ENCODE assay signal across 8 cellular contexts in genomic region chr1:17439250-17440073, GRCh38.
A peak's percentile ranks its signal among the peaks of the same experiment; 100 is the strongest.
DNase-seq lines count a peak whose midpoint lies in the region; ATAC-seq and TF ChIP-seq lines count a peak whose summit lies in the region.

Gene RCC2, minus strand, starts transcription at chr1:17439677. Its CDS starts 1,163 bp downstream, at chr1:17438514.

- H3K4me3 ChIP-seq in HFF-Myc (replicated peaks; ENCODE audit: low read depth, low read length), result peak within 1 kb of the TSS; percentile 83
- peak within 1 kb of the TSS; percentile 96 for H3K4me3 ChIP-seq in retinal pigment epithelial cell (ENCODE audit: low read length)

- no peak for ATAC-seq in GM18870 (IDR thresholded peaks at IDR 0.05; ENCODE audit: unreplicated experiment)

- TF ChIP-seq CTCF in HFF-Myc (IDR thresholded peaks at IDR 0.05; ENCODE audit: low read depth, low read length, missing control alignments) (no peak), retinal pigment epithelial cell (conservative IDR thresholded peaks at IDR 0.05; ENCODE audit: low read depth, low read length) (no peak)

- DNase-seq in EL (peak; percentile 77), HFF-Myc (ENCODE audit: extremely low read depth, low read depth) (peak; percentile 48), NCI-H1417 (lab: John Stamatoyannopoulos, UW) (peak; percentile 81 to 90 (median 82)), T-helper 22 cell (ENCODE audit: low read depth) (peak; percentile 60), astrocyte of the hippocampus (ENCODE audit: low read depth, low spot score) (peak; percentile 87), hippocampal formation (lab: John Stamatoyannopoulos, UW) (peak; percentile 44 to 63), retinal pigment epithelial cell (ENCODE audit: low read depth) (no peak)
